ENCODE assay signal across 2 cellular contexts in the genomic region with DNA sequence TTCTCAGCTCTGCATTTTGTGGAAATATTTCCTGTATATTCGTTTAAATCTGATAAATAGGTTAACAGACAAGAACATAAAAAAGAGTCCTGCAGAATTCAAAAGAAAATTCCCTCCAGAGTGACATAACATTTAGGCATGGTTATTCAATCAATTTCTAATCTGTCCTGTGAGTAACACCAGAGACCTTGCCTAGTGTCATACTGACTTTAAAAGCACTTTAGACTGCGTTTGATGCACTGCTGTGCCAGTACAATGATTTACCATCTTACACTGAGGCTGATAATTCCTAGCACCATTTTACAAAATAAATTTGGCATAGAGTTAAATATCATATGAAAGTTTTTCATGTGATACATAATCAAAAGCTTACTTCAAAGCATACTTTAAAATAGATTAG.
TF ChIP-seq lines count a peak whose summit lies in the region.

No MANE protein-coding gene starts in this region.

TF ChIP-seq in GM12878, 131 proteins besides CTCF, POLR2A, EP300 and RAD21:
- no peak for TF ChIP-seq YBX1 (IDR thresholded peaks at IDR 0.05)
TF ChIP-seq in GM12878: peak in this region for 0.

TF ChIP-seq in HepG2, 621 proteins besides CTCF, POLR2A, EP300 and RAD21:
- TF ChIP-seq SP5 (CRISPR knock-in tag; IDR thresholded peaks at IDR 0.05; ENCODE audit: borderline replicate concordance, low read depth) (no peak), NKX3-1 (CRISPR knock-in tag; IDR thresholded peaks at IDR 0.05) (0 out of 2 replicates have a peak, but pooled peaks have one; percentile 9), ZNF331 (CRISPR knock-in tag; IDR thresholded peaks at IDR 0.05) (no peak)
